Comparison of ENCODE assay signal across 19 cellular contexts in genomic region chr9:114701971-114702370, GRCh38. TPM values are rescaled to one million over a fixed set of nuclear protein-coding genes. Genes with fewer than 3 reads are reported as not detected.
DNase-seq lines count a peak whose midpoint lies in the region; ATAC-seq and TF ChIP-seq lines count a peak whose summit lies in the region.
"Had no signal": no experiment of that assay in that cellular context is flagged by ENCODE, and none has a peak within 500 bp of the region (broad histone marks: within the 10 kb centered on the region; RNA-seq: fewer than 3 reads in every experiment).

No MANE protein-coding gene starts in this region.

- no peaks in the 10 kb centered on the region for H3K9me3 ChIP-seq in hepatocyte (ENCODE audit: low read depth)
- H3K9me3 ChIP-seq: BLaER1 treated with 17β-estradiol and CSF1 and Interleukin-3, amounts not matched to agents 10 nM and 100 nM had no signal

- H3K9me2 ChIP-seq in hepatocyte (replicated peaks; ENCODE audit: insufficient read depth): no peaks in the 10 kb centered on the region

- no peaks in the 10 kb centered on the region for H3K79me2 ChIP-seq in hepatocyte

- H3K4me3 ChIP-seq in hepatocyte: no peak overlapping the region
- H3K4me3 ChIP-seq: BLaER1 treated with 17β-estradiol and CSF1 and Interleukin-3, amounts not matched to agents 10 nM and 100 nM had no signal

- H3K9me3 Mint-ChIP-seq in activated naive CD4-positive, alpha-beta T cell treated with anti-CD3 and anti-CD28 coated beads, Interleukin-2, amount 50 U/mL, for 24 hours: no peaks in the 10 kb centered on the region
- H3K9me3 Mint-ChIP-seq in activated naive CD4-positive, alpha-beta T cell treated with anti-CD3 and anti-CD28 coated beads for 36 hours: no peaks in the 10 kb centered on the region
- H3K9me3 Mint-ChIP-seq in activated T-helper 1 cell treated with anti-CD3 and anti-CD28 coated beads, Interleukin-12 subunit alpha, Interleukin-12 subunit beta, Interleukin-2, Interleukin-4 antibody, amounts not matched to agents 30 ng/mL and 10 ng/mL and 1 ng/mL, durations not matched to agents 14 hours and 24 hours and 36 hours: peaks cover 3% of the 10 kb centered on the region
- no peaks in the 10 kb centered on the region for H3K9me3 Mint-ChIP-seq in central memory CD8-positive, alpha-beta T cell

- H3K36me3 Mint-ChIP-seq in activated naive CD4-positive, alpha-beta T cell treated with anti-CD3 and anti-CD28 coated beads, Interleukin-2, amount 50 U/mL, for 24 hours: peaks cover 2% of the 10 kb centered on the region
- H3K36me3 Mint-ChIP-seq in activated naive CD4-positive, alpha-beta T cell treated with anti-CD3 and anti-CD28 coated beads for 36 hours (ENCODE audit: low read depth): peaks cover 3% of the 10 kb centered on the region
- H3K36me3 Mint-ChIP-seq in activated T-helper 1 cell treated with anti-CD3 and anti-CD28 coated beads, Interleukin-12 subunit alpha, Interleukin-12 subunit beta, Interleukin-2, Interleukin-4 antibody, amounts not matched to agents 30 ng/mL and 10 ng/mL and 1 ng/mL, durations not matched to agents 14 hours and 24 hours and 36 hours (ENCODE audit: low read depth): peaks cover 36% of the 10 kb centered on the region
- peaks cover 2% of the 10 kb centered on the region for H3K36me3 Mint-ChIP-seq in central memory CD8-positive, alpha-beta T cell (ENCODE audit: insufficient read depth)

- no peaks in the 10 kb centered on the region for H3K4me1 ChIP-seq in hepatocyte (ENCODE audit: insufficient read depth)

- no peak overlapping the region for H3K4me2 ChIP-seq in hepatocyte
- H3K4me2 ChIP-seq: BLaER1 treated with 17β-estradiol and CSF1 and Interleukin-3, amounts not matched to agents 10 nM and 100 nM had no signal

- no peak overlapping the region for H2AFZ ChIP-seq in hepatocyte

- no peak for ATAC-seq in central memory CD8-positive, alpha-beta T cell (replicated peaks; ENCODE audit: extremely low read depth, poor library complexity, severe bottlenecking)
- ATAC-seq in HG03097 (IDR thresholded peaks at IDR 0.05; ENCODE audit: low FRiP score, unreplicated experiment): no peak
- ATAC-seq: HepG2 had no signal

- no peaks in the 10 kb centered on the region for H4K20me1 ChIP-seq in hepatocyte (ENCODE audit: insufficient read depth, poor library complexity, severe bottlenecking)
- H4K20me1 ChIP-seq: BLaER1 treated with 17β-estradiol and CSF1 and Interleukin-3, amounts not matched to agents 10 nM and 100 nM had no signal

- no peaks in the 10 kb centered on the region for H3K27me3 Mint-ChIP-seq in activated naive CD4-positive, alpha-beta T cell treated with anti-CD3 and anti-CD28 coated beads, Interleukin-2, amount 50 U/mL, for 24 hours
- no peaks in the 10 kb centered on the region for H3K27me3 Mint-ChIP-seq in activated naive CD4-positive, alpha-beta T cell treated with anti-CD3 and anti-CD28 coated beads for 36 hours (ENCODE audit: low read depth)
- no peaks in the 10 kb centered on the region for H3K27me3 Mint-ChIP-seq in activated T-helper 1 cell treated with anti-CD3 and anti-CD28 coated beads, Interleukin-12 subunit alpha, Interleukin-12 subunit beta, Interleukin-2, Interleukin-4 antibody, amounts not matched to agents 30 ng/mL and 10 ng/mL and 1 ng/mL, durations not matched to agents 14 hours and 24 hours and 36 hours (ENCODE audit: insufficient read depth)
- H3K27me3 Mint-ChIP-seq in central memory CD8-positive, alpha-beta T cell: no peaks in the 10 kb centered on the region

- intact Hi-C loops in activated naive CD4-positive, alpha-beta T cell treated with anti-CD3 and anti-CD28 coated beads for 36 hours (cut with micrococcal nuclease): no loop called here
- intact Hi-C loops in activated T-helper 1 cell treated with anti-CD3 and anti-CD28 coated beads, Interleukin-12 subunit alpha, Interleukin-12 subunit beta, Interleukin-2, Interleukin-4 antibody, amounts not matched to agents 30 ng/mL and 10 ng/mL and 1 ng/mL, durations not matched to agents 14 hours and 24 hours and 36 hours (cut with micrococcal nuclease): no loop called here

- H3K4me1 Mint-ChIP-seq in activated naive CD4-positive, alpha-beta T cell treated with anti-CD3 and anti-CD28 coated beads, Interleukin-2, amount 50 U/mL, for 24 hours: peaks cover 20% of the 10 kb centered on the region
- peaks cover 38% of the 10 kb centered on the region for H3K4me1 Mint-ChIP-seq in activated naive CD4-positive, alpha-beta T cell treated with anti-CD3 and anti-CD28 coated beads for 36 hours (ENCODE audit: low read depth)
- H3K4me1 Mint-ChIP-seq in activated T-helper 1 cell treated with anti-CD3 and anti-CD28 coated beads, Interleukin-12 subunit alpha, Interleukin-12 subunit beta, Interleukin-2, Interleukin-4 antibody, amounts not matched to agents 30 ng/mL and 10 ng/mL and 1 ng/mL, durations not matched to agents 14 hours and 24 hours and 36 hours (ENCODE audit: low read depth): peaks cover 82% of the 10 kb centered on the region
- peaks cover 15% of the 10 kb centered on the region for H3K4me1 Mint-ChIP-seq in central memory CD8-positive, alpha-beta T cell

- no peak for TF ChIP-seq CTCF in hepatocyte (IDR thresholded peaks at IDR 0.05; ENCODE audit: poor library complexity)

- no peak overlapping the region for H3K4me3 Mint-ChIP-seq in activated naive CD4-positive, alpha-beta T cell treated with anti-CD3 and anti-CD28 coated beads, Interleukin-2, amount 50 U/mL, for 24 hours
- no peak overlapping the region for H3K4me3 Mint-ChIP-seq in activated naive CD4-positive, alpha-beta T cell treated with anti-CD3 and anti-CD28 coated beads for 36 hours
- H3K4me3 Mint-ChIP-seq in activated T-helper 1 cell treated with anti-CD3 and anti-CD28 coated beads, Interleukin-12 subunit alpha, Interleukin-12 subunit beta, Interleukin-2, Interleukin-4 antibody, amounts not matched to agents 30 ng/mL and 10 ng/mL and 1 ng/mL, durations not matched to agents 14 hours and 24 hours and 36 hours: no peak overlapping the region
- H3K4me3 Mint-ChIP-seq in central memory CD8-positive, alpha-beta T cell: no peak overlapping the region

- no peaks in the 10 kb centered on the region for H3K36me3 ChIP-seq in hepatocyte (replicated peaks; ENCODE audit: insufficient read depth, low read depth)
- H3K36me3 ChIP-seq: BLaER1 treated with 17β-estradiol and CSF1 and Interleukin-3, amounts not matched to agents 10 nM and 100 nM had no signal

- CTCF ChIA-PET in activated naive CD4-positive, alpha-beta T cell treated with anti-CD3 and anti-CD28 coated beads for 36 hours (lab: Charles Lee): interaction anchor here (1.6 kb wide), 1 partner anchor 34 kb away, joined by 4 read pairs; no protein-coding TSS in a partner anchor

- DNase-seq in activated naive CD4-positive, alpha-beta T cell treated with anti-CD3 and anti-CD28 coated beads for 36 hours: no peak
- peak; percentile 82 for DNase-seq in M059J (ENCODE audit: low read depth)
- DNase-seq in activated T-helper 1 cell treated with anti-CD3 and anti-CD28 coated beads, Interleukin-12 subunit alpha, Interleukin-12 subunit beta, Interleukin-2, Interleukin-4 antibody, amounts not matched to agents 30 ng/mL and 10 ng/mL and 1 ng/mL, durations not matched to agents 14 hours and 24 hours and 36 hours (ENCODE audit: low spot score): no peak
- DNase-seq in central memory CD8-positive, alpha-beta T cell (ENCODE audit: low spot score in 2 of 2): no peak
- no peak for DNase-seq in hepatocyte (ENCODE audit: low spot score)
- no peak for DNase-seq in effector CD8-positive, alpha-beta T cell (lab: John Stamatoyannopoulos, UW)
- DNase-seq: DMS79, KBM-7, NCI-H1417, NCI-H187, NCI-H226, NCI-H524 treated with DMSO at 0.1 percent for 48 hours had no signal

- no peak overlapping the region for H3K27ac ChIP-seq in hepatocyte
- H3K27ac ChIP-seq: BLaER1 treated with 17β-estradiol and CSF1 and Interleukin-3, amounts not matched to agents 10 nM and 100 nM had no signal

- no peaks in the 10 kb centered on the region for H3K27me3 ChIP-seq in hepatocyte
- H3K27me3 ChIP-seq: BLaER1 treated with 17β-estradiol and CSF1 and Interleukin-3, amounts not matched to agents 10 nM and 100 nM had no signal

- H3K27ac Mint-ChIP-seq in activated naive CD4-positive, alpha-beta T cell treated with anti-CD3 and anti-CD28 coated beads, Interleukin-2, amount 50 U/mL, for 24 hours: peak overlapping the region; percentile 48
- no peak overlapping the region for H3K27ac Mint-ChIP-seq in activated naive CD4-positive, alpha-beta T cell treated with anti-CD3 and anti-CD28 coated beads for 36 hours
- peak overlapping the region; percentile 49 for H3K27ac Mint-ChIP-seq in activated T-helper 1 cell treated with anti-CD3 and anti-CD28 coated beads, Interleukin-12 subunit alpha, Interleukin-12 subunit beta, Interleukin-2, Interleukin-4 antibody, amounts not matched to agents 30 ng/mL and 10 ng/mL and 1 ng/mL, durations not matched to agents 14 hours and 24 hours and 36 hours
- H3K27ac Mint-ChIP-seq in central memory CD8-positive, alpha-beta T cell (ENCODE audit: low read depth): peak overlapping the region; percentile 27

RNA-seq across cellular contexts. Expression of gene TEX48, which starts 20.0 kb away (rescaled TPM):
- not detected for total RNA-seq in activated naive CD4-positive, alpha-beta T cell treated with anti-CD3 and anti-CD28 coated beads for 36 hours
- total RNA-seq in M059J (2014; rRNA removed; shearing (Covaris generic)): not detected in 2 replicates
- total RNA-seq in activated T-helper 1 cell treated with anti-CD3 and anti-CD28 coated beads, Interleukin-12 subunit alpha, Interleukin-12 subunit beta, Interleukin-2, Interleukin-4 antibody, amounts not matched to agents 30 ng/mL and 10 ng/mL and 1 ng/mL, durations not matched to agents 14 hours and 24 hours and 36 hours: 1.0 and 1.2 TPM in 2 replicates
- total RNA-seq in hepatocyte: not detected in 2 replicates
- not detected in 2 replicates for polyA plus RNA-seq in hepatocyte
- total RNA-seq: A673, G401, H4, HepG2 had no signal
- polyA plus RNA-seq: HepG2 had no signal

RNA-seq across cellular contexts. Expression of gene TEX53, which starts 44.4 kb away (rescaled TPM):
- total RNA-seq in activated naive CD4-positive, alpha-beta T cell treated with anti-CD3 and anti-CD28 coated beads for 36 hours: not detected
- total RNA-seq in M059J (2014; rRNA removed; shearing (Covaris generic)): not detected in 2 replicates
- total RNA-seq in activated T-helper 1 cell treated with anti-CD3 and anti-CD28 coated beads, Interleukin-12 subunit alpha, Interleukin-12 subunit beta, Interleukin-2, Interleukin-4 antibody, amounts not matched to agents 30 ng/mL and 10 ng/mL and 1 ng/mL, durations not matched to agents 14 hours and 24 hours and 36 hours: not detected in 2 replicates
- not detected in 2 replicates for total RNA-seq in hepatocyte
- 0.44 TPM in 1 of 2 replicates, not detected in the other for polyA plus RNA-seq in hepatocyte
- total RNA-seq: A673, G401, H4, HepG2 had no signal
- polyA plus RNA-seq: HepG2 had no signal
